1 cellular context compared by ENCODE assay signal in genomic region chr2:32647180-32647651, GRCh38.
A peak's percentile ranks its signal among the peaks of the same experiment; 100 is the strongest.
TF ChIP-seq lines count a peak whose summit lies in the region.

No MANE protein-coding gene starts in this region.

TF ChIP-seq in HepG2, 621 proteins besides CTCF, POLR2A, EP300 and RAD21:
- no peak for TF ChIP-seq AHDC1 (CRISPR knock-in tag; IDR thresholded peaks at IDR 0.05; ENCODE audit: borderline replicate concordance)
- TF ChIP-seq CEBPB (IDR thresholded peaks at IDR 0.05; ENCODE audit: borderline replicate concordance, low read depth, low read length): peak; percentile 54; the same call in 1 of the 2 replicates
- no peak for TF ChIP-seq ZNF44 (CRISPR knock-in tag; IDR thresholded peaks at IDR 0.05)
- TF ChIP-seq CEBPG (CRISPR knock-in tag; IDR thresholded peaks at IDR 0.05): peak; percentile 16; the same call in 1 of the 2 replicates
- TF ChIP-seq KLF12 (CRISPR knock-in tag; IDR thresholded peaks at IDR 0.05; ENCODE audit: borderline replicate concordance): no peak
- no peak for TF ChIP-seq ZNF337 (CRISPR knock-in tag; IDR thresholded peaks at IDR 0.05; ENCODE audit: borderline replicate concordance, low read depth)
